31 cellular contexts compared by ENCODE assay signal in the genomic region with DNA sequence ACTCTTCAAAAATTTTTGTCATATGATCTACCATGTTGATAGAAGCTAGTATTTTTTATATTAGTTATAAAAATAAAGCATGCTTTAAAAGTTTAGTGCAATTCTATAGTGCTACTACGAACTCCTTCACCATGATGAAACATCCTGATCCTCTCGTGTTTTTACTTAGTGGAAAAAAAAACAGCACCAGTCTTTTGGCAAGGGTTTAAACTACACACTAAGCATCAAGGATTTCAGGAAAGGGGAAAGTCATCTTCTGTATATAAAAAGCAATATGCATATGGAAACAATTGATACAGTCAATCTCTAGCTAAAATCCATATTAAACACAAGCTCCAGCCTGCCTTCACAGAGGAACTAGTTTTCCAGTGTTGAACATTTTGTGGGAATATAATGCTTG.
"Had no signal": no experiment of that assay in that cellular context is flagged by ENCODE, and none has a peak within 500 bp of the region (broad histone marks: within the 10 kb centered on the region; RNA-seq: fewer than 3 reads in every experiment).

No MANE protein-coding gene starts in this region.

- H3K4me1 ChIP-seq: parathyroid adenoma, psoas muscle, thyroid gland, upper lobe of left lung, vagina had no signal

- H3K27ac ChIP-seq: body of pancreas, gastrocnemius medialis, hepatocyte, parathyroid adenoma, psoas muscle, sigmoid colon, thyroid gland, upper lobe of left lung, vagina had no signal

- H3K4me2 ChIP-seq: hepatocyte had no signal

- H3K9ac ChIP-seq: parathyroid adenoma had no signal

- H3K4me1 Mint-ChIP-seq: stimulated activated memory B cell treated with anti-CD40 and anti-IgM and Interleukin-4, amounts not matched to agents 10 μg/mL and 1 μg/mL and 100 μg/mL, for 72 hours had no signal

- DNase-seq: activated B cell treated with CpG ODN at 0.5 μM for 24 hours; activated CD4-positive, alpha-beta T cell treated with anti-CD3 and anti-CD28 coated beads, Interleukin-2, amount 50 U/mL, for 1 hour; activated CD8-positive, alpha-beta T cell treated with anti-CD3 and anti-CD28 coated beads for 36 hours; activated T-cell treated with anti-CD3 and anti-CD28 coated beads, Interleukin-2, amount 50 U/mL, for 4 hours; anterior cingulate cortex; body of pancreas; cerebellar nuclear complex; cortex of kidney; effector memory CD8-positive, alpha-beta T cell; erythroblast; gastrocnemius medialis; left cardiac atrium; midbrain; naive thymus-derived CD4-positive, alpha-beta T cell; psoas muscle; sigmoid colon; small intestine; stimulated activated CD4-positive, alpha-beta T cell treated with anti-CD3 and anti-CD28 coated beads, Interleukin-4, amount 100 ng/mL, for 24 hours; stimulated activated CD8-positive, alpha-beta memory T cell treated with anti-CD3 and anti-CD28 coated beads, Interleukin-4, amount 100 ng/mL, for 48 hours; stimulated activated naive CD8-positive, alpha-beta T cell treated with anti-CD3 and anti-CD28 coated beads, Interleukin-15, amount 100 ng/mL, for 72 hours; substantia nigra; T-helper 1 cell; thyroid gland; upper lobe of left lung had no signal

- H2AFZ ChIP-seq: hepatocyte, parathyroid adenoma had no signal

- H3K36me3 ChIP-seq: sigmoid colon, thyroid gland, upper lobe of left lung had no signal

- H3K4me3 ChIP-seq: body of pancreas, gastrocnemius medialis, hepatocyte, psoas muscle, sigmoid colon, thyroid gland, upper lobe of left lung, vagina had no signal

- H3K4me3 Mint-ChIP-seq: activated B cell treated with CpG ODN at 0.5 μM for 24 hours; activated CD8-positive, alpha-beta T cell treated with anti-CD3 and anti-CD28 coated beads for 36 hours; activated T-cell treated with anti-CD3 and anti-CD28 coated beads, Interleukin-2, amount 50 U/mL, for 4 hours; effector memory CD8-positive, alpha-beta T cell; naive thymus-derived CD4-positive, alpha-beta T cell; stimulated activated memory B cell treated with anti-CD40 and anti-IgM and Interleukin-4, amounts not matched to agents 10 μg/mL and 1 μg/mL and 100 μg/mL, for 72 hours; stimulated activated naive CD8-positive, alpha-beta T cell treated with anti-CD3 and anti-CD28 coated beads, Interleukin-15, amount 100 ng/mL, for 72 hours; T-helper 2 cell treated with Interferon-gamma antibody and Interleukin-4, amounts not matched to agents 5 μg/mL and 100 μg/mL, for 36 hours had no signal

- H3K9me3 ChIP-seq: body of pancreas, gastrocnemius medialis, psoas muscle, sigmoid colon, thyroid gland, upper lobe of left lung, vagina had no signal

- H3K36me3 Mint-ChIP-seq: activated naive CD4-positive, alpha-beta T cell treated with anti-CD3 and anti-CD28 coated beads, Interleukin-2, amount 50 U/mL, for 72 hours; stimulated activated memory B cell treated with anti-CD40 and anti-IgM and Interleukin-4, amounts not matched to agents 10 μg/mL and 1 μg/mL and 100 μg/mL, for 72 hours had no signal

- H3K27ac Mint-ChIP-seq: activated B cell treated with CpG ODN at 0.5 μM for 24 hours; activated CD8-positive, alpha-beta T cell treated with anti-CD3 and anti-CD28 coated beads for 36 hours; activated naive CD4-positive, alpha-beta T cell treated with anti-CD3 and anti-CD28 coated beads, Interleukin-2, amount 50 U/mL, for 72 hours; activated T-helper 2 cell treated with anti-CD3 and anti-CD28 coated beads, Interferon-gamma antibody, Interleukin-2, Interleukin-4, amounts not matched to agents 10 μg/mL and 5 μg/mL and 100 μg/mL, durations not matched to agents 14 hours and 24 hours and 36 hours; naive thymus-derived CD4-positive, alpha-beta T cell; stimulated activated memory B cell treated with anti-CD40 and anti-IgM and Interleukin-4, amounts not matched to agents 10 μg/mL and 1 μg/mL and 100 μg/mL, for 72 hours; stimulated activated naive CD8-positive, alpha-beta T cell treated with anti-CD3 and anti-CD28 coated beads, Interleukin-15, amount 100 ng/mL, for 72 hours; T-helper 2 cell treated with Interferon-gamma antibody and Interleukin-4, amounts not matched to agents 5 μg/mL and 100 μg/mL, for 36 hours had no signal

- ATAC-seq: activated CD8-positive, alpha-beta T cell treated with anti-CD3 and anti-CD28 coated beads for 36 hours; activated naive CD4-positive, alpha-beta T cell treated with anti-CD3 and anti-CD28 coated beads, Interleukin-2, amount 50 U/mL, for 72 hours; activated T-cell treated with anti-CD3 and anti-CD28 coated beads, Interleukin-2, amount 50 U/mL, for 4 hours; body of pancreas; effector memory CD8-positive, alpha-beta T cell; gastrocnemius medialis; left cardiac atrium; naive thymus-derived CD4-positive, alpha-beta T cell; psoas muscle; stimulated activated memory B cell treated with anti-CD40 and anti-IgM and Interleukin-4, amounts not matched to agents 10 μg/mL and 1 μg/mL and 100 μg/mL, for 72 hours; stimulated activated naive CD8-positive, alpha-beta T cell treated with anti-CD3 and anti-CD28 coated beads, Interleukin-15, amount 100 ng/mL, for 72 hours had no signal

- H3K9me3 Mint-ChIP-seq: activated B cell treated with CpG ODN at 0.5 μM for 24 hours; activated CD8-positive, alpha-beta T cell treated with anti-CD3 and anti-CD28 coated beads for 36 hours; activated naive CD4-positive, alpha-beta T cell treated with anti-CD3 and anti-CD28 coated beads, Interleukin-2, amount 50 U/mL, for 72 hours; activated T-cell treated with anti-CD3 and anti-CD28 coated beads, Interleukin-2, amount 50 U/mL, for 4 hours; activated T-helper 2 cell treated with anti-CD3 and anti-CD28 coated beads, Interferon-gamma antibody, Interleukin-2, Interleukin-4, amounts not matched to agents 10 μg/mL and 5 μg/mL and 100 μg/mL, durations not matched to agents 14 hours and 24 hours and 36 hours; effector memory CD8-positive, alpha-beta T cell; naive thymus-derived CD4-positive, alpha-beta T cell; stimulated activated memory B cell treated with anti-CD40 and anti-IgM and Interleukin-4, amounts not matched to agents 10 μg/mL and 1 μg/mL and 100 μg/mL, for 72 hours; stimulated activated naive CD8-positive, alpha-beta T cell treated with anti-CD3 and anti-CD28 coated beads, Interleukin-15, amount 100 ng/mL, for 72 hours; T-helper 2 cell treated with Interferon-gamma antibody and Interleukin-4, amounts not matched to agents 5 μg/mL and 100 μg/mL, for 36 hours had no signal

- H3K27me3 ChIP-seq: body of pancreas, gastrocnemius medialis, hepatocyte, sigmoid colon, thyroid gland, upper lobe of left lung, vagina had no signal

- H3K27me3 Mint-ChIP-seq: activated B cell treated with CpG ODN at 0.5 μM for 24 hours; activated CD8-positive, alpha-beta T cell treated with anti-CD3 and anti-CD28 coated beads for 36 hours; effector memory CD8-positive, alpha-beta T cell; naive thymus-derived CD4-positive, alpha-beta T cell; stimulated activated memory B cell treated with anti-CD40 and anti-IgM and Interleukin-4, amounts not matched to agents 10 μg/mL and 1 μg/mL and 100 μg/mL, for 72 hours; stimulated activated naive CD8-positive, alpha-beta T cell treated with anti-CD3 and anti-CD28 coated beads, Interleukin-15, amount 100 ng/mL, for 72 hours had no signal
